ENCODE assay signal across 18 cellular contexts in the genomic region with DNA sequence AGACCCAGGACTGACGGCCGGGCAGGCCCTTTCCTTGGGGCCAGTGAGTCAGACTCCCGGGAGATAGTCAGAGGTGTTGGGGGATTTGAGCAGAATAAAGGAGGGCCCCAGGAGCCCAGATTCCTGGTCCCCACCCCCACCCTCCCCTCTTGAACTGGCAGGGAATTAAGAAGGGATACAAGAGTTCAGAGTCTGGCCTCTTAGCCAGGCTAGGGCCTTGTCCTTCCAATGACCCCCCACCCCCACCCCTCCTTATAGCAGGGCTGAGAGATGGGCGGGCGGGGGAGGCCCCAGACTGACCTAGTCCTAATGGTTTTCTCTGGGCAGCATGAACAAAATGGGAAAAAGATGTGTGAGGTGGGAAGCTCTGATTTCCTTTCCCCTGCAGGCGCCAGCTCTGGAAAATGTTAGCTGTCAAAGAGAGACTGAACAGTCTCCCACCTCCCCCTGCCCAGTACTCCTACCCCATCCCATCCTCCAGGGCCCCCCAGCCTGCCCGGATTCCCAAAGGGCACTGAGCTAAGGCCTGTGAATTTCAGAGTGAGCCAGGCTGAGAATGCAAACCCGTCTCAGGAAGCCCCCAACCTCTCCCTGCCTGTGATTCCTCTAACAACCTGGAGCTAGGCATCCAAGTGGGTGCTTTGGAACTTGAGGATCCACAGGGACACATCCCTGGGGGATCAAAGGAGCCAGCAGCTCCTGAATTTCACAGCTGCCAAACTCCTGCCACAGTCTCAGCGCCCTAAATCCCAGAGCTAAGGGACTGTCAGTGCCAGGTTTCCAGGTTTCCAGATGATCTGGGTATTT. TPM values are rescaled to one million over a fixed set of nuclear protein-coding genes. Genes with fewer than 3 reads are reported as not detected.
DNase-seq lines count a peak whose midpoint lies in the region; ATAC-seq and TF ChIP-seq lines count a peak whose summit lies in the region.
"Had no signal": no experiment of that assay in that cellular context is flagged by ENCODE, and none has a peak within 500 bp of the region (broad histone marks: within the 10 kb centered on the region; RNA-seq: fewer than 3 reads in every experiment).

No MANE protein-coding gene starts in this region.

- H3K4me3 ChIP-seq in adipocyte (ENCODE audit: low read length) (no peak overlapping the region), suprapubic skin (no peak overlapping the region)
- H3K4me3 ChIP-seq: upper lobe of right lung had no signal

- ATAC-seq in T-cell (replicated peaks in 1 of 4) (no peak), HG03469 (IDR thresholded peaks at IDR 0.05; ENCODE audit: unreplicated experiment) (no peak)
- ATAC-seq: esophagus mucosa; stimulated activated memory B cell treated with anti-CD40 and anti-IgM and Interleukin-4, amounts not matched to agents 10 μg/mL and 1 μg/mL and 100 μg/mL, for 72 hours; upper lobe of right lung had no signal

- no peaks in the 10 kb centered on the region for H3K9me3 Mint-ChIP-seq in T-cell
- H3K9me3 Mint-ChIP-seq: activated CD4-positive, alpha-beta T cell treated with anti-CD3 and anti-CD28 coated beads, Interleukin-2, amount 10 ng/mL, durations not matched to agents 24 days and 14 days; stimulated activated memory B cell treated with anti-CD40 and anti-IgM and Interleukin-4, amounts not matched to agents 10 μg/mL and 1 μg/mL and 100 μg/mL, for 72 hours had no signal

- POLR2A ChIA-PET in T-cell (lab: Charles Lee), result interaction anchor here in 1 of 2 donors (0.6 kb wide), 1 partner anchor 101 kb away, joined by 4 read pairs; no protein-coding TSS in a partner anchor

- no peak overlapping the region for H3K4me3 Mint-ChIP-seq in T-cell
- H3K4me3 Mint-ChIP-seq: activated CD4-positive, alpha-beta T cell treated with anti-CD3 and anti-CD28 coated beads, Interleukin-2, amount 10 ng/mL, durations not matched to agents 24 days and 14 days; stimulated activated memory B cell treated with anti-CD40 and anti-IgM and Interleukin-4, amounts not matched to agents 10 μg/mL and 1 μg/mL and 100 μg/mL, for 72 hours had no signal

- TF ChIP-seq CTCF in suprapubic skin (IDR thresholded peaks at IDR 0.05), result no peak

- WGBS in suprapubic skin, result 72% methylated on average over 8 of the region's 9 CpGs

- peaks cover 8 to 12% (median 11%) of the 10 kb centered on the region in 3 donors for H3K4me1 Mint-ChIP-seq in T-cell

- no peak overlapping the region for H3K27ac Mint-ChIP-seq in T-cell
- H3K27ac Mint-ChIP-seq: activated CD4-positive, alpha-beta T cell treated with anti-CD3 and anti-CD28 coated beads, Interleukin-2, amount 10 ng/mL, durations not matched to agents 24 days and 14 days; stimulated activated memory B cell treated with anti-CD40 and anti-IgM and Interleukin-4, amounts not matched to agents 10 μg/mL and 1 μg/mL and 100 μg/mL, for 72 hours had no signal

- CTCF ChIA-PET in T-cell (lab: Charles Lee), result interaction anchor here in 1 of 2 donors (1.0 kb wide), 1 partner anchor 22 kb away, joined by 3 read pairs; no protein-coding TSS in a partner anchor

- H3K36me3 Mint-ChIP-seq in T-cell, result peaks cover 13% of the 10 kb centered on the region

- H3K9me3 ChIP-seq in adipocyte (ENCODE audit: control insufficient read depth, low read length), result no peaks in the 10 kb centered on the region
- no peaks in the 10 kb centered on the region for H3K9me3 ChIP-seq in suprapubic skin
- H3K9me3 ChIP-seq: upper lobe of right lung had no signal

- no peaks in the 10 kb centered on the region for H3K27me3 ChIP-seq in adipocyte (replicated peaks; ENCODE audit: control insufficient read depth, insufficient read depth, low read length)
- H3K27me3 ChIP-seq in suprapubic skin, result no peaks in the 10 kb centered on the region
- H3K27me3 ChIP-seq: upper lobe of right lung had no signal

- H3K27ac ChIP-seq in suprapubic skin, result peak overlapping the region; percentile 30
- H3K27ac ChIP-seq: upper lobe of right lung had no signal

- no peaks in the 10 kb centered on the region for H3K36me3 ChIP-seq in adipocyte (ENCODE audit: control insufficient read depth, insufficient read depth, low read length, severe bottlenecking)
- H3K36me3 ChIP-seq in suprapubic skin, result no peaks in the 10 kb centered on the region
- H3K36me3 ChIP-seq: upper lobe of right lung had no signal

- H3K4me1 ChIP-seq in adipocyte (ENCODE audit: control insufficient read depth, insufficient read depth, low read length) (peaks cover 63% of the 10 kb centered on the region), suprapubic skin (peaks cover 70% of the 10 kb centered on the region)

- H3K9ac ChIP-seq in adipocyte (ENCODE audit: low read length), result peak overlapping the region; percentile 46

- DNase-seq in NCI-H2171 treated with DMSO at 0.1 percent for 48 hours (lab: John Stamatoyannopoulos, UW) (peak; percentile 13), NCI-H2171 (lab: John Stamatoyannopoulos, UW) (no peak), adipocyte (ENCODE audit: low read depth) (peak; percentile 69), islet precursor cell (peak; percentile 90), suprapubic skin (ENCODE audit: low spot score in 2 of 2) (no peak), T-cell (no peak), HuH-7.5 (ENCODE audit: low spot score) (no peak)
- DNase-seq: activated CD4-positive, alpha-beta T cell treated with anti-CD3 and anti-CD28 coated beads, Interleukin-2, amount 10 ng/mL, durations not matched to agents 24 days and 14 days; activated naive CD4-positive, alpha-beta T cell; C1 segment of cervical spinal cord; dermis blood vessel endothelial cell; NCI-H146; NCI-H446 treated with DMSO at 0.1 percent for 48 hours; upper lobe of right lung had no signal

- no peak for TF ChIP-seq EP300 in suprapubic skin (IDR thresholded peaks at IDR 0.05)

- no peaks in the 10 kb centered on the region for H3K27me3 Mint-ChIP-seq in T-cell
- H3K27me3 Mint-ChIP-seq: stimulated activated memory B cell treated with anti-CD40 and anti-IgM and Interleukin-4, amounts not matched to agents 10 μg/mL and 1 μg/mL and 100 μg/mL, for 72 hours had no signal

- no peak for TF ChIP-seq POLR2A in suprapubic skin (IDR thresholded peaks at IDR 0.05)

RNA-seq across cellular contexts. Expression of a gene that starts 5.8 kb away (rescaled TPM):
- 10 to 100 TPM; 38.4 to 98.0 (median 68.2) TPM for total RNA-seq in suprapubic skin
- 1 to 10 TPM in 4 of 5 donors, under 1 TPM in 1; 0.76 to 3.6 (median 1.6) TPM for total RNA-seq in T-cell

RNA-seq across cellular contexts. Expression of a gene that starts 17.1 kb away (rescaled TPM):
- total RNA-seq in suprapubic skin (10 to 100 TPM; 20.7 to 40.3 (median 34.2) TPM), T-cell (10 to 100 TPM; 13.0 to 36.1 (median 32.3) TPM)

RNA-seq across cellular contexts. Expression of a gene that starts 17.4 kb away (rescaled TPM):
- total RNA-seq in suprapubic skin (10 to 100 TPM; 33.8 to 59.6 (median 38.9) TPM), T-cell (10 to 100 TPM; 35.3 to 63.7 (median 44.3) TPM)

RNA-seq across cellular contexts. Expression of a gene that starts 29.7 kb away (rescaled TPM):
- 10 to 100 TPM; 33.6 to 66.6 (median 55.0) TPM for total RNA-seq in suprapubic skin
- total RNA-seq in T-cell, result 10 to 100 TPM; 23.8 to 66.6 (median 52.6) TPM

RNA-seq across cellular contexts. Expression of a gene that starts 34.0 kb away (rescaled TPM):
- total RNA-seq in suprapubic skin (1 to 10 TPM; 1.9 to 7.4 (median 4.8) TPM), T-cell (under 1 TPM in 3 of 5 donors, not detected in 2; 0.10 to 0.35 (median 0.25) TPM)
- total RNA-seq: OCI-LY7 had no signal

Comparison
In these comparisons a context has a peak if more than half of its experiments do, and no peak if none do; other contexts are left out.
1. DNase-seq: peak in NCI-H2171 treated with DMSO at 0.1 percent for 48 hours (single experiment), adipocyte (single experiment) and islet precursor cell (single experiment); none in NCI-H2171 (single experiment), suprapubic skin (0 of 2), T-cell (0 of 34) and HuH-7.5 (single experiment).
2. RNA of a gene that starts 5.8 kb away (total RNA-seq): 38.4 to 98.0 TPM in suprapubic skin; 0.76 to 3.6 TPM in T-cell; every median in the first group is over 4 times any median in the second.